In the genomic region with DNA sequence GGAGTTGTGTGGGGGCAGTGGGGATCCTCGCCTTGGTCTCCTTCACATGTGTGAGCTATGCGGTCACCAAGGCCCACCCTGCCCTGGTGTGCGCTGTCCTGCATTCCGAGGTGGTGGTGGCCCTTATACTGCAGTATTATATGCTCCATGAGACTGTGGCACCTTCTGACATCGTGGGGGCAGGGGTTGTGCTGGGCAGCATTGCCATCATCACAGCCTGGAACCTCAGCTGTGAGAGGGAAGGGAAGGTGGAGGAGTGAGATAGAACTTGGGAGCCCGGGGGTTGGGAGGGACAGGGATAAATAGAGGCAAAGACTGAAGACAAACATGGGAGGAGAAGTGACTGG, we compare ENCODE assay signal across 8 cellular contexts. TPM values are rescaled to one million over a fixed set of nuclear protein-coding genes. Genes with fewer than 3 reads are reported as not detected.
DNase-seq lines count a peak whose midpoint lies in the region; ATAC-seq and TF ChIP-seq lines count a peak whose summit lies in the region.
"Not testable (repeated sequence)": the region's sequence is repeated elsewhere in the genome, so short reads cannot be mapped to it uniquely, and the experiment has no call there.

No MANE protein-coding gene starts in this region.

- intact Hi-C loops in sigmoid colon (cut with DNase I) = loop anchor here (2.0 to 10.0 kb wide), 3 partner anchors 90 to 352 kb away; partner anchors contain the start of genes EIF5A and KDM6B
- intact Hi-C loops in upper lobe of right lung (cut with DNase I) = not testable (repeated sequence)

- H3K27ac Mint-ChIP-seq in activated T-cell treated with anti-CD3 and anti-CD28 coated beads, Interleukin-2, amount 50 U/mL, for 24 hours = peak overlapping the region; percentile 100

- peaks cover 48% of the 10 kb centered on the region for H3K36me3 Mint-ChIP-seq in activated T-cell treated with anti-CD3 and anti-CD28 coated beads, Interleukin-2, amount 50 U/mL, for 24 hours (ENCODE audit: low read depth)

- H3K9me3 Mint-ChIP-seq in activated T-cell treated with anti-CD3 and anti-CD28 coated beads, Interleukin-2, amount 50 U/mL, for 24 hours = not testable (repeated sequence)

- H3K4me2 ChIP-seq in OCI-LY3 (ENCODE audit: low read length) = peak overlapping the region; percentile 85

- not testable (repeated sequence) for TF ChIP-seq CTCF in GM06990 (IDR thresholded peaks at IDR 0.05; ENCODE audit: insufficient read depth, low read length, poor library complexity, severe bottlenecking); OCI-LY3 (IDR thresholded peaks at IDR 0.05; ENCODE audit: low read depth, low read length); gastroesophageal sphincter (IDR thresholded peaks at IDR 0.05); sigmoid colon (IDR thresholded peaks at IDR 0.05); upper lobe of right lung (IDR thresholded peaks at IDR 0.05)

- H3K36me3 ChIP-seq in GM06990 (ENCODE audit: control insufficient read depth, insufficient read depth, low read length); OCI-LY3 (replicated peaks; ENCODE audit: low read depth, low read length); gastroesophageal sphincter; mucosa of rectum (ENCODE audit: control insufficient read depth in 2 of 2, insufficient read depth in 2 of 2, low read length in 2 of 2); sigmoid colon; upper lobe of right lung: not testable (repeated sequence)

- TF ChIP-seq EP300 in gastroesophageal sphincter (IDR thresholded peaks at IDR 0.05); sigmoid colon (IDR thresholded peaks at IDR 0.05): not testable (repeated sequence)

- H3K4me3 Mint-ChIP-seq in activated T-cell treated with anti-CD3 and anti-CD28 coated beads, Interleukin-2, amount 50 U/mL, for 24 hours = peak overlapping the region; percentile 99

- not testable (repeated sequence) for DNase-seq in GM06990 (ENCODE audit: extremely low read depth, insufficient read length); activated T-cell treated with anti-CD3 and anti-CD28 coated beads, Interleukin-2, amount 50 U/mL, for 24 hours; caudate nucleus (lab: John Stamatoyannopoulos, UW); upper lobe of right lung
- DNase-seq in sigmoid colon = peak; percentile 76

- H3K9me3 ChIP-seq in OCI-LY3 (ENCODE audit: insufficient read depth, low read length); gastroesophageal sphincter; mucosa of rectum (ENCODE audit: control insufficient read depth in 2 of 2, low read length in 2 of 2); sigmoid colon; upper lobe of right lung: not testable (repeated sequence)

- peak overlapping the region; percentile 100 for H3K9ac ChIP-seq in OCI-LY3 (ENCODE audit: low read length)
- H3K9ac ChIP-seq in mucosa of rectum (ENCODE audit: low read depth in 1 of 2, low read length in 2 of 2) = peak overlapping the region; percentile 99 to 100

- H3K4me1 ChIP-seq in OCI-LY3 (ENCODE audit: low read length) (peaks cover 23% of the 10 kb centered on the region), gastroesophageal sphincter (peaks cover 2 to 76% (median 31%) of the 10 kb centered on the region in 3 donors), mucosa of rectum (ENCODE audit: control insufficient read depth in 2 of 2, insufficient read depth in 2 of 2, low read length in 2 of 2) (peaks cover 26 to 39% of the 10 kb centered on the region in 2 donors), sigmoid colon (peaks cover 0 to 68% (median 58%) of the 10 kb centered on the region in 4 donors), upper lobe of right lung (peaks cover 32% of the 10 kb centered on the region)

- H3K79me2 ChIP-seq in OCI-LY3 (ENCODE audit: low read length) = peaks cover 54% of the 10 kb centered on the region

- peaks cover 68% of the 10 kb centered on the region for H3K4me1 Mint-ChIP-seq in activated T-cell treated with anti-CD3 and anti-CD28 coated beads, Interleukin-2, amount 50 U/mL, for 24 hours (ENCODE audit: low read depth)

- WGBS in gastroesophageal sphincter (ENCODE audit: low coverage in 1 of 2), 2 donors = 44% methylated on average over 2 of the region's 6 CpGs; no CpG with 5 or more reads in 1 of the 2 donors
- WGBS in sigmoid colon, 2 donors = 70 to 74% methylated on average over 6 of the region's 6 CpGs

- not testable (repeated sequence) for H3K27me3 Mint-ChIP-seq in activated T-cell treated with anti-CD3 and anti-CD28 coated beads, Interleukin-2, amount 50 U/mL, for 24 hours

- H3K4me3 ChIP-seq in GM06990 (replicated peaks; ENCODE audit: low read depth, low read length) = peak overlapping the region; percentile 81; the same call in 1 of the 2 replicates
- peak overlapping the region; percentile 100 for H3K4me3 ChIP-seq in OCI-LY3 (ENCODE audit: low read length)
- H3K4me3 ChIP-seq in gastroesophageal sphincter = peak overlapping the region; percentile 50 to 74
- H3K4me3 ChIP-seq in mucosa of rectum (ENCODE audit: low read length in 2 of 2) = peak overlapping the region; percentile 94 to 97
- H3K4me3 ChIP-seq in sigmoid colon = peak overlapping the region in 3 of 4 donors; percentile 63 to 72 (median 64)
- peak overlapping the region; percentile 78 for H3K4me3 ChIP-seq in upper lobe of right lung

- H4K20me1 ChIP-seq in OCI-LY3 (ENCODE audit: insufficient read depth, low read length) = peaks cover 20% of the 10 kb centered on the region

- H3K27ac ChIP-seq in OCI-LY3 (ENCODE audit: low read length) (peak overlapping the region; percentile 93), caudate nucleus (ENCODE audit: low read depth, low read length) (peak overlapping the region; percentile 99), gastroesophageal sphincter (peak overlapping the region; percentile 89 to 100 (median 98)), mucosa of rectum (ENCODE audit: low read depth in 2 of 2, low read length in 2 of 2) (peak overlapping the region; percentile 100), sigmoid colon (peak overlapping the region; percentile 94 to 100 (median 97)), upper lobe of right lung (peak overlapping the region; percentile 100)

- not testable (repeated sequence) for ATAC-seq in gastroesophageal sphincter, upper lobe of right lung

- TF ChIP-seq POLR2A in gastroesophageal sphincter (IDR thresholded peaks at IDR 0.05); sigmoid colon (IDR thresholded peaks at IDR 0.05): not testable (repeated sequence)

- H3K27me3 ChIP-seq in GM06990 (replicated peaks; ENCODE audit: control insufficient read depth, insufficient read depth, low read length); OCI-LY3 (ENCODE audit: low read depth, low read length); gastroesophageal sphincter; mucosa of rectum (ENCODE audit: control insufficient read depth in 2 of 2, insufficient read depth in 2 of 2, low read length in 2 of 2); sigmoid colon; upper lobe of right lung: not testable (repeated sequence)

- H2AFZ ChIP-seq in OCI-LY3 (ENCODE audit: low read depth, low read length) = not testable (repeated sequence)

RNA-seq across cellular contexts. Expression of gene POLR2A, which starts 1.5 kb away (rescaled TPM):
- total RNA-seq in gastroesophageal sphincter (10 to 100 TPM; 41.0 to 55.3 (median 47.3) TPM), sigmoid colon (10 to 100 TPM; 30.1 to 43.2 (median 36.5) TPM), upper lobe of right lung (105 TPM)
- polyA plus RNA-seq in sigmoid colon = 10 to 100 TPM in 2 of 3 donors, 1 to 10 TPM in 1; 7.2 to 51.1 (median 11.3) TPM

RNA-seq across cellular contexts. Expression of gene SLC35G6, which starts 1.5 kb away (rescaled TPM):
- total RNA-seq in gastroesophageal sphincter = not detected
- total RNA-seq in sigmoid colon = not detected
- polyA plus RNA-seq in sigmoid colon = not detected
- total RNA-seq in upper lobe of right lung = not detected

RNA-seq across cellular contexts. Expression of gene ZBTB4, which starts 3.3 kb away (rescaled TPM):
- total RNA-seq in gastroesophageal sphincter (100 to 1,000 TPM in 1 of 4 donors, 10 to 100 TPM in 3; 68.4 to 115 (median 80.2) TPM), sigmoid colon (10 to 100 TPM; 42.5 to 56.5 (median 45.3) TPM), upper lobe of right lung (84.7 TPM)
- 10 to 100 TPM in 2 of 3 donors, 1 to 10 TPM in 1; 5.5 to 19.6 (median 12.0) TPM for polyA plus RNA-seq in sigmoid colon

RNA-seq across cellular contexts. Expression of gene CHRNB1, which starts 37.9 kb away (rescaled TPM):
- total RNA-seq in gastroesophageal sphincter (10 to 100 TPM in 1 of 4 donors, 1 to 10 TPM in 3; 4.7 to 12.1 (median 8.1) TPM), sigmoid colon (1 to 10 TPM; 4.2 to 8.1 (median 6.5) TPM), upper lobe of right lung (10.1 TPM)
- 10 to 100 TPM in 2 of 3 donors, 1 to 10 TPM in 1; 7.2 to 13.2 (median 11.2) TPM for polyA plus RNA-seq in sigmoid colon

RNA-seq across cellular contexts. Expression of gene FGF11, which starts 43.4 kb away (rescaled TPM):
- total RNA-seq in gastroesophageal sphincter (1 to 10 TPM in 1 of 4 donors, under 1 TPM in 2, not detected in 1; 0.13 to 1.0 (median 0.42) TPM), sigmoid colon (under 1 TPM in 1 of 4 donors, not detected in 3; 0.36 TPM), upper lobe of right lung (1.1 TPM)
- polyA plus RNA-seq in sigmoid colon = 1 to 10 TPM in 1 of 3 donors, under 1 TPM in 1, not detected in 1; 0.69 to 2.8 TPM
